Comparison of ENCODE assay signal across 1 cellular context in the genomic region with DNA sequence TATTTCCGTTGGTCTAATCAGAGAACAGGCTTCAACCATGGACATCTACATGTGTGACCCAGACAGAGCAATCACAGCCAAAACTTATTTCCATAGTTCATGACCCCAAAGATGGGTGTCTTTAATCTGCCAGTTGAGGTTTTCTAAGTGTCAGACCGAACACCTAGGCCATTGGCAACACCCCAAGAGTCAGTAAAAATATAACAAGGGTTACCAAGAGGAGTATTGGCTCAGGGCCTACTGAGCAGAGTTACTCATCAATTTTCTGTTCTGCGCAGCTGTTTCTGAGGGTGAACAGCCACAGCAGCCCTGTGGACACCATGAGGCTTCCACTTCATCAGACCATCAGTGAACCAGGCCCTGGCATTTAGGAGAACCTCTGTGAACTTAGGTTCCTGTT.
TF ChIP-seq lines count a peak whose summit lies in the region.

No MANE protein-coding gene starts in this region.

TF ChIP-seq in GM12878, 131 proteins besides CTCF, POLR2A, EP300 and RAD21:
- TF ChIP-seq RBBP5 (conservative IDR thresholded peaks at IDR 0.05): no peak
- TF ChIP-seq ZNF274 (IDR thresholded peaks at IDR 0.05; ENCODE audit: insufficient read depth, insufficient read length): no peak
TF ChIP-seq in GM12878: peak in this region for 0.
